1 cellular context compared by ENCODE assay signal in genomic region chr14:47439953-47440352, GRCh38.
TF ChIP-seq lines count a peak whose summit lies in the region.

No MANE protein-coding gene starts in this region.

TF ChIP-seq in WTC11, 78 proteins besides CTCF, POLR2A, EP300 and RAD21 (continued from another document):
- no peak for TF ChIP-seq ZNF512 (CRISPR knock-in tag; IDR thresholded peaks at IDR 0.05; ENCODE audit: borderline replicate concordance)
- TF ChIP-seq ZNF416 (CRISPR knock-in tag; IDR thresholded peaks at IDR 0.05) = no peak
